ENCODE assay signal across 19 cellular contexts in the genomic region with DNA sequence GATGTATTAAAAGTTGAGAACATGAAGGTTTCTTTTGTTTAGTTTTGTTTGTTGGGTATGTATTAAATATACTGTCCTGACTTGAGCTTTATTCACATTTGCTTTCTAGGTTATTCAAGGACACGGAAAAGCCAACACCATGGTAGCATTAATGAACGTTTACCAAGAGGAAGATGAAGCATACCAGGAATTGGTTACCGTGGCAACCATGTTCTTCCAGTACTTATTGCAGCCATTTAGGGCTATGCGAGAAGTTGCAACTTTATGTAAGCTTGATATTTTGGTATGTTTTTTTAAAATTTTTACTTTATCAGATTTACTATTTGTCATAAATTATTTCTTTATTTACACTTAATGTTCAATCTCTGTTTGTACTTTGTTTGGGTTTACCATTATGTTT. TPM values are rescaled to one million over a fixed set of nuclear protein-coding genes. Genes with fewer than 3 reads are reported as not detected.
DNase-seq lines count a peak whose midpoint lies in the region; ATAC-seq and TF ChIP-seq lines count a peak whose summit lies in the region.
"Had no signal": no experiment of that assay in that cellular context is flagged by ENCODE, and none has a peak within 500 bp of the region (broad histone marks: within the 10 kb centered on the region; RNA-seq: fewer than 3 reads in every experiment).

No MANE protein-coding gene starts in this region.

- no peak overlapping the region for H3K27ac ChIP-seq in CD4-positive, alpha-beta T cell (ENCODE audit: low read depth, low read length)
- H3K27ac ChIP-seq in KMS-11 (no peak overlapping the region), RWPE1 (no peak overlapping the region)
- H3K27ac ChIP-seq: brain microvascular endothelial cell, right atrium auricular region, thoracic aorta had no signal

- no peaks in the 10 kb centered on the region for H3K27me3 ChIP-seq in CD4-positive, alpha-beta T cell (ENCODE audit: control insufficient read depth, insufficient read depth, low read length)
- no peaks in the 10 kb centered on the region for H3K27me3 ChIP-seq in KMS-11 (ENCODE audit: insufficient read depth, low read depth)
- H3K27me3 ChIP-seq: brain microvascular endothelial cell, gastroesophageal sphincter, right atrium auricular region had no signal

- peaks cover 64% of the 10 kb centered on the region for H3K36me3 Mint-ChIP-seq in CD4-positive, alpha-beta T cell (ENCODE audit: low read depth)
- peaks cover 67% of the 10 kb centered on the region for H3K36me3 Mint-ChIP-seq in central memory CD8-positive, alpha-beta T cell (ENCODE audit: insufficient read depth)
- H3K36me3 Mint-ChIP-seq in natural killer cell, result peaks cover 27% of the 10 kb centered on the region

- peaks cover 24% of the 10 kb centered on the region for H3K4me1 ChIP-seq in KMS-11 (ENCODE audit: low read depth, poor library complexity, severe bottlenecking)

- H3K36me3 ChIP-seq in KMS-11 (ENCODE audit: insufficient read depth), result 0 out of 2 replicates have a peak, but pooled peaks cover 3% of the 10 kb centered on the region

- H3K4me3 ChIP-seq in KMS-11 (IDR thresholded peaks at IDR 0.05; ENCODE audit: insufficient read depth, low read depth, low read length), result no peak overlapping the region
- H3K4me3 ChIP-seq: gastroesophageal sphincter, right atrium auricular region, thoracic aorta had no signal

- peaks cover 19% of the 10 kb centered on the region; the same call in 1 of the 2 replicates for H3K79me2 ChIP-seq in KMS-11 (ENCODE audit: insufficient read depth, low read depth)

- no peaks in the 10 kb centered on the region for H3K9me3 ChIP-seq in CD4-positive, alpha-beta T cell (ENCODE audit: control insufficient read depth, low read length)
- H3K9me3 ChIP-seq: gastroesophageal sphincter, right atrium auricular region, thoracic aorta had no signal

- peak overlapping the region; percentile 93 for H3K27ac Mint-ChIP-seq in CD4-positive, alpha-beta T cell
- H3K27ac Mint-ChIP-seq in central memory CD8-positive, alpha-beta T cell (ENCODE audit: low read depth), result peak overlapping the region; percentile 100
- peak overlapping the region; percentile 93 to 99 for H3K27ac Mint-ChIP-seq in natural killer cell
- H3K27ac Mint-ChIP-seq: activated CD4-positive, alpha-beta memory T cell treated with anti-CD3 and anti-CD28 coated beads for 36 hours; dendritic cell treated with granulocyte-macrophage colony-stimulating factor and Interleukin-4, amounts not matched to agents 40 ng/mL and 50 ng/mL, for 4 days had no signal

- ATAC-seq in CD4-positive, alpha-beta T cell (ENCODE audit: poor library complexity), result no peak
- no peak for ATAC-seq in central memory CD8-positive, alpha-beta T cell (replicated peaks; ENCODE audit: extremely low read depth, poor library complexity, severe bottlenecking)
- ATAC-seq in natural killer cell, result no peak
- ATAC-seq in GM21825 (IDR thresholded peaks at IDR 0.05; ENCODE audit: unreplicated experiment), result no peak
- ATAC-seq in HG02973 (IDR thresholded peaks at IDR 0.05; ENCODE audit: unreplicated experiment), result no peak
- ATAC-seq: activated T-cell treated with anti-CD3 and anti-CD28 coated beads, Interleukin-2, amount 50 U/mL, for 4 hours; gastroesophageal sphincter; left cardiac atrium; Right ventricle myocardium inferior had no signal

- H3K4me1 Mint-ChIP-seq in CD4-positive, alpha-beta T cell (ENCODE audit: low read depth), result peaks cover 56% of the 10 kb centered on the region
- peaks cover 46% of the 10 kb centered on the region for H3K4me1 Mint-ChIP-seq in central memory CD8-positive, alpha-beta T cell
- H3K4me1 Mint-ChIP-seq in natural killer cell, result peaks cover 60 to 64% of the 10 kb centered on the region in 2 donors

- H3K9ac ChIP-seq in KMS-11, result no peak overlapping the region

- TF ChIP-seq CTCF in CD4-positive, alpha-beta T cell (IDR thresholded peaks at IDR 0.05), result no peak
- TF ChIP-seq CTCF in KMS-11 (conservative IDR thresholded peaks at IDR 0.05; ENCODE audit: low read depth, low read length) (no peak), natural killer cell (IDR thresholded peaks at IDR 0.05) (no peak), RWPE1 (conservative IDR thresholded peaks at IDR 0.05; ENCODE audit: low read depth) (no peak)

- 0 out of 2 replicates have a peak overlapping the region, but pooled peaks have one; percentile 9 for H3K4me2 ChIP-seq in KMS-11

- CTCF ChIA-PET in CD4-positive, alpha-beta T cell (lab: Charles Lee), result interaction anchor here (0.6 to 0.7 kb wide), 2 partner anchors 32 to 83 kb away, joined by 3 read pairs; no protein-coding TSS in a partner anchor
- CTCF ChIA-PET in RWPE1 (lab: Yijun Ruan, JAX), result no interaction called here

- no peaks in the 10 kb centered on the region for H3K9me3 Mint-ChIP-seq in CD4-positive, alpha-beta T cell
- no peaks in the 10 kb centered on the region for H3K9me3 Mint-ChIP-seq in central memory CD8-positive, alpha-beta T cell
- H3K9me3 Mint-ChIP-seq in natural killer cell, result no peaks in the 10 kb centered on the region
- H3K9me3 Mint-ChIP-seq: activated CD4-positive, alpha-beta memory T cell treated with anti-CD3 and anti-CD28 coated beads for 36 hours; activated T-cell treated with anti-CD3 and anti-CD28 coated beads, Interleukin-2, amount 50 U/mL, for 4 hours; dendritic cell treated with granulocyte-macrophage colony-stimulating factor and Interleukin-4, amounts not matched to agents 40 ng/mL and 50 ng/mL, for 4 days had no signal

- no peaks in the 10 kb centered on the region for H4K20me1 ChIP-seq in KMS-11 (ENCODE audit: insufficient read depth)

- intact Hi-C loops in CD4-positive, alpha-beta T cell (cut with DNase I, micrococcal nuclease), result loop anchor here in 1 of 2 experiments (10.0 kb wide), 1 partner anchor 172 kb away; a partner anchor contains a TSS
- intact Hi-C loops in natural killer cell (cut with micrococcal nuclease), result loop anchor here (10.0 kb wide), 1 partner anchor 252 kb away; a partner anchor contains a TSS

- peak overlapping the region; percentile 65 for H3K4me3 Mint-ChIP-seq in CD4-positive, alpha-beta T cell
- peak overlapping the region; percentile 53 for H3K4me3 Mint-ChIP-seq in central memory CD8-positive, alpha-beta T cell
- H3K4me3 Mint-ChIP-seq in natural killer cell, result peak overlapping the region; percentile 78
- H3K4me3 Mint-ChIP-seq: activated CD4-positive, alpha-beta memory T cell treated with anti-CD3 and anti-CD28 coated beads for 36 hours; dendritic cell treated with granulocyte-macrophage colony-stimulating factor and Interleukin-4, amounts not matched to agents 40 ng/mL and 50 ng/mL, for 4 days had no signal

- no peak for DNase-seq in CD4-positive, alpha-beta T cell
- DNase-seq in central memory CD8-positive, alpha-beta T cell (ENCODE audit: low spot score in 2 of 2), result no peak
- DNase-seq in natural killer cell, result no peak
- DNase-seq in RWPE1 (ENCODE audit: low spot score), result no peak
- DNase-seq: activated CD4-positive, alpha-beta memory T cell treated with anti-CD3 and anti-CD28 coated beads for 36 hours; activated naive CD4-positive, alpha-beta T cell treated with anti-CD3 and anti-CD28 coated beads, Interleukin-2, amount 50 U/mL, for 16 hours; activated T-cell treated with anti-CD3 and anti-CD28 coated beads, Interleukin-2, amount 50 U/mL, for 4 hours; brain microvascular endothelial cell; left cardiac atrium; NCI-H2081 treated with DMSO at 0.1 percent for 48 hours had no signal

- H3K27me3 Mint-ChIP-seq in CD4-positive, alpha-beta T cell, result no peaks in the 10 kb centered on the region
- no peaks in the 10 kb centered on the region for H3K27me3 Mint-ChIP-seq in central memory CD8-positive, alpha-beta T cell
- no peaks in the 10 kb centered on the region for H3K27me3 Mint-ChIP-seq in natural killer cell (ENCODE audit: low read depth in 2 of 2)
- H3K27me3 Mint-ChIP-seq: activated CD4-positive, alpha-beta memory T cell treated with anti-CD3 and anti-CD28 coated beads for 36 hours; dendritic cell treated with granulocyte-macrophage colony-stimulating factor and Interleukin-4, amounts not matched to agents 40 ng/mL and 50 ng/mL, for 4 days had no signal

- POLR2A ChIA-PET in CD4-positive, alpha-beta T cell (lab: Charles Lee), result interaction anchor here (0.8 to 4.2 kb wide), 2 partner anchors 11 to 273 kb away, joined by 3 to 19 read pairs; a partner anchor contains a TSS
- POLR2A ChIA-PET in RWPE1 (lab: Yijun Ruan, JAX; ENCODE audit: low non-redundant PET), result no interaction called here

- H2AFZ ChIP-seq in KMS-11 (ENCODE audit: low read depth), result no peak overlapping the region

RNA-seq across cellular contexts. Expression of a gene that starts 3.6 kb away (rescaled TPM):
- total RNA-seq in CD4-positive, alpha-beta T cell, result 10 to 100 TPM; 86.4 to 87.7 TPM
- total RNA-seq in natural killer cell, result 10 to 100 TPM; 48.5 to 78.0 (median 67.6) TPM

RNA-seq across cellular contexts. Expression of a gene that starts 7.1 kb away (rescaled TPM):
- total RNA-seq in CD4-positive, alpha-beta T cell, result not detected
- not detected for total RNA-seq in natural killer cell
- total RNA-seq: activated CD4-positive, alpha-beta memory T cell treated with anti-CD3 and anti-CD28 coated beads for 36 hours; activated T-cell treated with anti-CD3 and anti-CD28 coated beads, Interleukin-2, amount 50 U/mL, for 4 hours; epithelial cell of proximal tubule; gastroesophageal sphincter; thoracic aorta had no signal
